23 cellular contexts compared by ENCODE assay signal in the genomic region with DNA sequence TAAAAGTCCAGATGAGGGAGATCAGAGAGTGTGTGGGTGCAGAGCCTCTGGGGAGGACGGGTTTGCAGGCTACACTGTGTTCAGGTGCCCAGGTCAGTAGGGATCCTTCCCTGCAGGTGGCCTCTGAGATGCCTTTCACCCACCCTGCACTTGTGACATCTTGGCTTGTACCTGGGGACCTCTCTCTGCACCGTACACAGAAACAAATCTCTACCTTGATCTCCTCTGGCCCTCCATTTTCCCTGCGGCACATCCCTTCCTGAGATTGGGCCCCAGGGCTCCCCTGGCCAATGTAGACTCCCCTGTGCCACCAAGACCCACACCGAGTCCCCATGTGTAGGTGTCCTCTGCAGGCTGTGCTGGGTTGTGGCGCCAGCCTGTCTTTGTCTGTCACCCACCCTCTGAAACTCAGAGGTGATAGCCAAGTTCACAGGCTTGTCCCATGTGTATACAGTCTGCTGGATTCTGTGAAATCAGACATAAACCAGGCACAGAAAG.
"Had no signal": no experiment of that assay in that cellular context is flagged by ENCODE, and none has a peak within 500 bp of the region (broad histone marks: within the 10 kb centered on the region; RNA-seq: fewer than 3 reads in every experiment).

No MANE protein-coding gene starts in this region.

- H3K27ac Mint-ChIP-seq: immature natural killer cell; natural killer cell treated with Interleukin-12 subunit alpha and Interleukin-12 subunit beta and Interleukin-15 and Interleukin-18, amount 100 ng/mL, for 72 hours; neural progenitor cell; progenitor cell of endocrine pancreas; type B pancreatic cell had no signal

- H2AFZ ChIP-seq: neural progenitor cell had no signal

- H3K9me3 ChIP-seq: esophagus squamous epithelium, gastroesophageal sphincter, pancreas, suprapubic skin, thyroid gland had no signal

- H3K4me3 Mint-ChIP-seq: immature natural killer cell; natural killer cell treated with Interleukin-12 subunit alpha and Interleukin-12 subunit beta and Interleukin-15 and Interleukin-18, amount 100 ng/mL, for 72 hours; neural progenitor cell; type B pancreatic cell had no signal

- H3K27me3 ChIP-seq: esophagus squamous epithelium, gastroesophageal sphincter, neural progenitor cell, pancreas, suprapubic skin, thyroid gland had no signal

- H3K9me3 Mint-ChIP-seq: immature natural killer cell; natural killer cell treated with Interleukin-12 subunit alpha and Interleukin-12 subunit beta and Interleukin-15 and Interleukin-18, amount 100 ng/mL, for 72 hours; neural progenitor cell; type B pancreatic cell had no signal

- H3K27ac ChIP-seq: epithelial cell of prostate, esophagus squamous epithelium, gastroesophageal sphincter, neural progenitor cell, pancreas, suprapubic skin, thyroid gland had no signal

- H3K4me3 ChIP-seq: esophagus squamous epithelium, gastroesophageal sphincter, lung, neural progenitor cell, pancreas, suprapubic skin, thyroid gland had no signal

- H3K36me3 Mint-ChIP-seq: immature natural killer cell; natural killer cell treated with Interleukin-12 subunit alpha and Interleukin-12 subunit beta and Interleukin-15 and Interleukin-18, amount 100 ng/mL, for 72 hours; neural progenitor cell; type B pancreatic cell had no signal

- DNase-seq: central memory CD4-positive, alpha-beta T cell; effector memory CD4-positive, alpha-beta T cell; esophagus squamous epithelium; foreskin fibroblast; immature natural killer cell; kidney; left ventricle myocardium superior; mesenchymal stem cell; midbrain; nucleus accumbens; stimulated activated CD4-positive, alpha-beta T cell treated with anti-CD3 and anti-CD28 coated beads, Interleukin-2, amount 100 ng/mL, for 24 hours; stimulated activated CD4-positive, alpha-beta T cell treated with anti-CD3 and anti-CD28 coated beads, Interleukin-4, amount 100 ng/mL, for 4 hours; stimulated activated naive CD4-positive, alpha-beta T cell treated with Interleukin-2 at 50 U/mL for 16 hours; thyroid gland had no signal

- H3K4me1 ChIP-seq: neural progenitor cell, pancreas, suprapubic skin, thyroid gland had no signal

- H3K4me2 ChIP-seq: neural progenitor cell had no signal

- H3K36me3 ChIP-seq: esophagus squamous epithelium, gastroesophageal sphincter, neural progenitor cell, pancreas, suprapubic skin, thyroid gland had no signal

- H3K9ac ChIP-seq: neural progenitor cell had no signal
